Comparison of ENCODE assay signal across 8 cellular contexts in the genomic region with DNA sequence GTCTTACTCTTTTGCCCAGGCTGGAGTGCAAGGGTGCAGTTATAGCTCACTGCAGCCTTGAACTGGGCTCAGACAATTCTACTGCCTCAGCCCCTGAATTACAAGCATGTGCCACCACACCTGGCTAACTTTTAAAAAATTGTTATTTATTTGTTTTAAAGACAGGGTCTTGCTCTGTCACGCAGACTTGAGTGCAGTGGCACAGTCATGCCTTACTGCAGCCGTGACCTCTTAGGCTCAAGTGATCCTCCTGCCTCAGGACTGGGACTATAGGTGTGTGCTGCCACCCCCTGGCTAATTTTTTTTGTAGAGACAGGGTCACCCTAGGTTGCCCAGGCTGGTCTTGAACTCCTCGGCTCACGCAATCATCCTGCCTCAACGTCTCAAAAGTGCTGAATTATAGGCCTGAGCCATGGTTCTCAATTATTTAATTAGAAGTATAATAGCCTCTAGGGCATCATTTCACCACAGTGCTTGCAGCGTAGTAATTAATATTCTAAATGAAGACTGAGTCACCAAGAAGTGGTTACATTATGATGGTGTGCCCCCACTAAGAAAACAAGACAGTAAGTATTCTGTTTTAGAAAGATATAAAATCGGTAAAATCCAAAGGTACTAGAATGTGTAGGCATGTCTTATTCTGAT.
DNase-seq lines count a peak whose midpoint lies in the region; ATAC-seq, FAIRE-seq and TF ChIP-seq lines count a peak whose summit lies in the region.

No MANE protein-coding gene starts in this region.

- FAIRE-seq in endothelial cell of umbilical vein (lab: Jason Lieb, UNC) = no peak

- dilution Hi-C loops in endothelial cell of umbilical vein (cut with MboI; ENCODE audit: extremely low pct_ligation_motif_present, low sequenced_read_pairs) = no loop called here

- H3K4me1 ChIP-seq in endothelial cell of umbilical vein (ENCODE audit: control insufficient read depth, extremely low read depth, insufficient read depth, low read length) = peaks cover 11% of the 10 kb centered on the region
- peaks cover 6% of the 10 kb centered on the region for H3K4me1 ChIP-seq in osteoblast (ENCODE audit: insufficient read depth, low read length)

- H3K9me3 ChIP-seq in endothelial cell of umbilical vein (replicated peaks; ENCODE audit: control insufficient read depth, insufficient read depth, low read length) (no peaks in the 10 kb centered on the region), osteoblast (ENCODE audit: low read depth, low read length) (no peaks in the 10 kb centered on the region)

- no peak overlapping the region for H3K4me2 ChIP-seq in endothelial cell of umbilical vein (ENCODE audit: insufficient read depth, low read length)
- no peak overlapping the region for H3K4me2 ChIP-seq in osteoblast (ENCODE audit: insufficient read depth, low read length)

- DNase-seq in DMS79 treated with DMSO at 0.1 percent for 48 hours (lab: John Stamatoyannopoulos, UW) (peak; percentile 69), LNCaP clone FGC (ENCODE audit: low read depth) (no peak), endothelial cell of umbilical vein (ENCODE audit: low read depth, low spot score) (peak; percentile 13), osteoblast (ENCODE audit: insufficient read length, low spot score, missing footprints) (no peak), 8988T (no peak), middle frontal gyrus (ENCODE audit: extremely low spot score, low spot score) (no peak)
- peak; percentile 60 for DNase-seq in activated CD4-positive, alpha-beta T cell treated with anti-CD3 and anti-CD28 coated beads for 48 hours

- intact Hi-C loops in endothelial cell of umbilical vein (cut with micrococcal nuclease) = loop anchor here (1.0 kb wide), 1 partner anchor 142 kb away; no protein-coding TSS in a partner anchor

- no peak overlapping the region for H3K9ac ChIP-seq in endothelial cell of umbilical vein (replicated peaks; ENCODE audit: extremely low read depth, insufficient read depth, low read length)

- no peak overlapping the region for H2AFZ ChIP-seq in endothelial cell of umbilical vein (ENCODE audit: low read depth, low read length)
- no peak overlapping the region for H2AFZ ChIP-seq in osteoblast (ENCODE audit: low read length)

- H3K36me3 ChIP-seq in endothelial cell of umbilical vein (ENCODE audit: control insufficient read depth in 2 of 2, extremely low read depth in 1 of 2, insufficient read depth in 2 of 2, low read length in 2 of 2) = no peaks in the 10 kb centered on the region
- no peaks in the 10 kb centered on the region for H3K36me3 ChIP-seq in osteoblast (ENCODE audit: insufficient read depth, low read length)

- no peaks in the 10 kb centered on the region for H3K79me2 ChIP-seq in endothelial cell of umbilical vein (ENCODE audit: control insufficient read depth, insufficient read depth, low read length)
- peaks cover 93% of the 10 kb centered on the region for H3K79me2 ChIP-seq in osteoblast (ENCODE audit: insufficient read depth, low read length)

- no peak overlapping the region for H3K27ac ChIP-seq in endothelial cell of umbilical vein (ENCODE audit: insufficient read depth, low read depth, low read length)
- H3K27ac ChIP-seq in osteoblast (ENCODE audit: low read depth, low read length) = no peak overlapping the region

- TF ChIP-seq POLR2A in endothelial cell of umbilical vein (IDR thresholded peaks at IDR 0.05; ENCODE audit: low read depth, low read length) = no peak

- no peaks in the 10 kb centered on the region for H3K9me1 ChIP-seq in endothelial cell of umbilical vein (replicated peaks; ENCODE audit: control insufficient read depth, extremely low read depth, insufficient read depth, low read length)

- CTCF ChIA-PET in endothelial cell of umbilical vein (lab: Charles Lee) = interaction anchor here (0.7 to 1.4 kb wide), 5 partner anchors 29 to 144 kb away, joined by 3 to 7 read pairs (median 4); no protein-coding TSS in a partner anchor

- H3K4me3 ChIP-seq in LNCaP clone FGC (ENCODE audit: low read depth, low read length) (no peak overlapping the region), endothelial cell of umbilical vein (replicated peaks in 1 of 3; ENCODE audit: insufficient read depth in 1 of 3, low read depth in 1 of 3, low read length in 3 of 3) (no peak overlapping the region), osteoblast (ENCODE audit: insufficient read depth, low read length) (no peak overlapping the region)

- H4K20me1 ChIP-seq in endothelial cell of umbilical vein (replicated peaks; ENCODE audit: control insufficient read depth, extremely low read depth, insufficient read depth, low read length) = no peaks in the 10 kb centered on the region
- H4K20me1 ChIP-seq in osteoblast (ENCODE audit: insufficient read depth, low read length) = peaks cover 6% of the 10 kb centered on the region

- peak; percentile 76 for ATAC-seq in GM19467 (IDR thresholded peaks at IDR 0.05; ENCODE audit: unreplicated experiment)

- no TSS peak for BruUV-seq in endothelial cell of umbilical vein (replicated peaks; lab: Mats Ljungman, UMichigan)

- POLR2A ChIA-PET in endothelial cell of umbilical vein (lab: Charles Lee) = no interaction called here

- TF ChIP-seq CTCF in LNCaP clone FGC (IDR thresholded peaks at IDR 0.05; ENCODE audit: control insufficient read depth, extremely low read depth, insufficient read depth) = peak; percentile 36
- TF ChIP-seq CTCF in endothelial cell of umbilical vein (IDR thresholded peaks at IDR 0.05; ENCODE audit: extremely low read depth in 1 of 2, insufficient read depth in 1 of 2, low read depth in 1 of 2, low read length in 2 of 2) = no peak
- peak; percentile 27 for TF ChIP-seq CTCF in osteoblast (IDR thresholded peaks at IDR 0.05; ENCODE audit: extremely low read depth, low read depth, low read length)

- H3K27me3 ChIP-seq in endothelial cell of umbilical vein (ENCODE audit: control insufficient read depth in 2 of 2, insufficient read depth in 2 of 2, low read length in 2 of 2) (no peaks in the 10 kb centered on the region), osteoblast (ENCODE audit: insufficient read depth, low read length) (no peaks in the 10 kb centered on the region)

TF ChIP-seq in endothelial cell of umbilical vein, 7 proteins besides CTCF, POLR2A, EP300 and RAD21:
- TF ChIP-seq EZH2 (IDR thresholded peaks at IDR 0.05; ENCODE audit: borderline replicate concordance, low read depth, low read length, severe bottlenecking) (no peak), JUN (IDR thresholded peaks at IDR 0.05; ENCODE audit: borderline replicate concordance, insufficient read depth, insufficient read length, low read depth) (no peak), MYC (IDR thresholded peaks at IDR 0.05; ENCODE audit: low read depth, low read length) (no peak), FOS (IDR thresholded peaks at IDR 0.05; ENCODE audit: borderline replicate concordance, insufficient read depth, low read length) (no peak), POLR2AphosphoS5 (IDR thresholded peaks at IDR 0.05; ENCODE audit: insufficient read depth, low read depth, low read length) (no peak), GATA2 (IDR thresholded peaks at IDR 0.05; ENCODE audit: insufficient read depth, insufficient read length, low read depth, low read length) (no peak)
- TF ChIP-seq, protein P1, sequence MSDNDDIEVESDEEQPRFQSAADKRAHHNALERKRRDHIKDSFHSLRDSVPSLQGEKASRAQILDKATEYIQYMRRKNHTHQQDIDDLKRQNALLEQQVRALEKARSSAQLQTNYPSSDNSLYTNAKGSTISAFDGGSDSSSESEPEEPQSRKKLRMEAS (IDR thresholded peaks at IDR 0.05; ENCODE audit: insufficient read depth, insufficient read length) = no peak

Comparison
In these comparisons a context has a peak if more than half of its experiments do, and no peak if none do; other contexts are left out.
1. DNase-seq: peak in DMS79 treated with DMSO at 0.1 percent for 48 hours (single experiment), activated CD4-positive, alpha-beta T cell treated with anti-CD3 and anti-CD28 coated beads for 48 hours (single experiment) and endothelial cell of umbilical vein (single experiment); none in LNCaP clone FGC (single experiment), osteoblast (single experiment), 8988T (single experiment) and middle frontal gyrus (single experiment).
2. CTCF ChIP-seq: peak in LNCaP clone FGC (single experiment) and osteoblast (single experiment); none in endothelial cell of umbilical vein (0 of 2).